Comparison of ENCODE assay signal across 9 cellular contexts in genomic region chr14:54622189-54622958, GRCh38. TPM values are rescaled to one million over a fixed set of nuclear protein-coding genes. Genes with fewer than 3 reads are reported as not detected.
DNase-seq lines count a peak whose midpoint lies in the region; ATAC-seq lines count a peak whose summit lies in the region.
"Had no signal": no experiment of that assay in that cellular context is flagged by ENCODE, and none has a peak within 500 bp of the region (broad histone marks: within the 10 kb centered on the region; RNA-seq: fewer than 3 reads in every experiment).

No MANE protein-coding gene starts in this region.

- POLR2A ChIA-PET in T-cell (lab: Charles Lee): no interaction called here

- H3K4me3 Mint-ChIP-seq in T-helper 17 cell (peak overlapping the region; percentile 73), T-cell (no peak overlapping the region)

- ATAC-seq in GM18868 (IDR thresholded peaks at IDR 0.05; ENCODE audit: unreplicated experiment): peak; percentile 95
- peak; percentile 96 for ATAC-seq in HG02571 (IDR thresholded peaks at IDR 0.05; ENCODE audit: unreplicated experiment)
- ATAC-seq in T-helper 17 cell: peak; percentile 52
- ATAC-seq in T-cell (replicated peaks in 1 of 4): no peak

- DNase-seq in T-helper 17 cell (no peak), NCI-H1105 treated with DMSO at 0.1 percent for 48 hours (lab: John Stamatoyannopoulos, UW) (no peak), OCI-M2 (lab: John Stamatoyannopoulos, UW; ENCODE audit: unreplicated experiment) (no peak), T-cell (no peak), hypothalamus (lab: John Stamatoyannopoulos, UW) (no peak)
- peak; percentile 55 to 71 for DNase-seq in stimulated activated CD4-positive, alpha-beta T cell treated with anti-CD3 and anti-CD28 coated beads, Interleukin-15, amount 100 ng/mL, for 48 hours (ENCODE audit: low read depth in 2 of 2)
- DNase-seq: NCI-H2227 treated with DMSO at 0.1 percent for 48 hours had no signal

- H3K36me3 Mint-ChIP-seq in T-helper 17 cell (ENCODE audit: low read depth) (no peaks in the 10 kb centered on the region), T-cell (no peaks in the 10 kb centered on the region)

- peaks cover 18% of the 10 kb centered on the region for H3K4me1 Mint-ChIP-seq in T-helper 17 cell
- H3K4me1 Mint-ChIP-seq in T-cell: peaks cover 17 to 31% (median 27%) of the 10 kb centered on the region in 3 donors

- no peaks in the 10 kb centered on the region for H3K9me3 ChIP-seq in T-helper 17 cell (ENCODE audit: control insufficient read depth, low read length, poor library complexity, severe bottlenecking)

- H3K27ac Mint-ChIP-seq in T-helper 17 cell (peak overlapping the region; percentile 32), T-cell (peak overlapping the region in 1 of 2 donors; percentile 77)

- no peaks in the 10 kb centered on the region for H3K27me3 Mint-ChIP-seq in T-helper 17 cell
- H3K27me3 Mint-ChIP-seq in T-cell: no peaks in the 10 kb centered on the region

- H3K9me3 Mint-ChIP-seq in T-cell: no peaks in the 10 kb centered on the region

- CTCF ChIA-PET in T-cell (lab: Charles Lee): interaction anchor here in 1 of 2 donors (0.6 to 1.1 kb wide), 2 partner anchors 27 to 57 kb away, joined by 5 to 10 read pairs; no protein-coding TSS in a partner anchor

RNA-seq across cellular contexts. Expression of gene SAMD4A, which starts 55.4 kb away (rescaled TPM):
- total RNA-seq in T-helper 17 cell (1 to 10 TPM; 6.5 to 6.9 TPM), T-cell (1 to 10 TPM; 1.2 to 3.9 (median 1.3) TPM)

Comparison
In these comparisons a context has a peak if more than half of its experiments do, and no peak if none do; other contexts are left out.
1. ATAC-seq: peak in GM18868 (single experiment), HG02571 (single experiment) and T-helper 17 cell (single experiment); none in T-cell (0 of 4).
2. DNase-seq: peak in stimulated activated CD4-positive, alpha-beta T cell treated with anti-CD3 and anti-CD28 coated beads, Interleukin-15, amount 100 ng/mL, for 48 hours (2 of 2); none in T-helper 17 cell (0 of 3), NCI-H1105 treated with DMSO at 0.1 percent for 48 hours (single experiment), OCI-M2 (single experiment), T-cell (0 of 34) and hypothalamus (0 of 51).